Comparison of ENCODE assay signal across 29 cellular contexts in the genomic region with DNA sequence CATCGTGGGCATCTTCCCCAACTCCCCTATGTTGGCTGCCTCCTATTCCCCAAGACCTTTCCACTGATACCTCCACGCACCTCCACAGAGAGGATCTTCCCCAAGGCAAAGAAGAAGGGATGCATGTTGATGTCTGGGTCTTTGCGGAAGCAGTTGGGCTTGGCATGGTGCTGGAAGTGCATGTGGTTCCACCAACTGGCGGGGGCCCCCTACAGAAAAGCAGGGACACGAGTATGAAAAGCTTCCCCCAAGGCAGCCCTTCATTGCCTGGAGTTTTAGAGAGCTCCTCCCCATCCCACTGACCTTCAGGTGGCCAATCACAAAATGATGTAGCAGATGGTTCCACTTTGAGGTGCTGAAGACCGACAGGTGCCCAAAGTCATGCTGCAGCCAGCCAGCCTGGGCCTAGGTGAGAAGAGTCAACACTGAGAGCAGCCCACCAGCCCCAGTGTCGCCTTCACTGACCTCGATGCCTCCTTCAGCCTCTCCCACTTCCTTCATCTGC.
"Had no signal": no experiment of that assay in that cellular context is flagged by ENCODE, and none has a peak within 500 bp of the region (broad histone marks: within the 10 kb centered on the region; RNA-seq: fewer than 3 reads in every experiment).

No MANE protein-coding gene starts in this region.

- H3K4me1 ChIP-seq: tibial artery, upper lobe of right lung had no signal

- H3K36me3 Mint-ChIP-seq: naive B cell had no signal

- H3K9ac ChIP-seq: neural progenitor cell had no signal

- H3K4me2 ChIP-seq: neural progenitor cell had no signal

- ATAC-seq: left colon; left lung; lower lobe of right lung; natural killer cell; right cardiac atrium; sciatic nerve; stimulated activated effector memory CD8-positive, alpha-beta T cell treated with anti-CD3 and anti-CD28 coated beads, Interleukin-12 subunit alpha, Interleukin-12 subunit beta, amount 100 ng/mL, for 72 hours; upper lobe of right lung had no signal

- H3K4me3 Mint-ChIP-seq: immature natural killer cell; mesothelial cell of epicardium; natural killer cell; nephron progenitor cell; neural progenitor cell; stimulated activated effector memory CD8-positive, alpha-beta T cell treated with anti-CD3 and anti-CD28 coated beads, Interleukin-12 subunit alpha, Interleukin-12 subunit beta, amount 100 ng/mL, for 72 hours; stimulated activated naive CD8-positive, alpha-beta T cell treated with anti-CD3 and anti-CD28 coated beads, Interleukin-15, Interleukin-2, amounts not matched to agents 100 ng/mL and 50 ng/mL, for 24 hours had no signal

- DNase-seq: hypothalamus; immature natural killer cell; kidney; left colon; left lung; lower lobe of right lung; mesendoderm; naive B cell; natural killer cell; nephron progenitor cell; ovary; retina; stimulated activated CD4-positive, alpha-beta T cell treated with anti-CD3 and anti-CD28 coated beads, Interleukin-4, amount 100 ng/mL, for 24 hours; stimulated activated naive CD4-positive, alpha-beta T cell; tibial artery; trophoblast cell; upper lobe of right lung had no signal

- FAIRE-seq: islet of Langerhans, kidney, urothelium cell line had no signal

- H3K4me3 ChIP-seq: left lung, lower lobe of right lung, neural progenitor cell, ovary, skin epidermis, suprapubic skin, thoracic aorta, tibial artery, upper lobe of right lung had no signal

- H2AFZ ChIP-seq: neural progenitor cell had no signal

- H3K27me3 ChIP-seq: neural progenitor cell, ovary, tibial artery, upper lobe of right lung had no signal

- H3K27ac ChIP-seq: left lung, lower lobe of right lung, neural progenitor cell, ovary, skin epidermis, suprapubic skin, thoracic aorta, tibial artery, upper lobe of right lung had no signal

- H3K9me3 Mint-ChIP-seq: immature natural killer cell; mesothelial cell of epicardium; natural killer cell; stimulated activated effector memory CD8-positive, alpha-beta T cell treated with anti-CD3 and anti-CD28 coated beads, Interleukin-12 subunit alpha, Interleukin-12 subunit beta, amount 100 ng/mL, for 72 hours; stimulated activated naive CD8-positive, alpha-beta T cell treated with anti-CD3 and anti-CD28 coated beads, Interleukin-15, Interleukin-2, amounts not matched to agents 100 ng/mL and 50 ng/mL, for 24 hours had no signal

- H3K27me3 Mint-ChIP-seq: naive B cell, progenitor cell of endocrine pancreas had no signal

- H3K36me3 ChIP-seq: ovary had no signal

- H3K9me3 ChIP-seq: left lung, lower lobe of right lung, ovary, suprapubic skin, thoracic aorta, tibial artery, upper lobe of right lung had no signal

- H3K27ac Mint-ChIP-seq: immature natural killer cell; mesothelial cell of epicardium; naive B cell; natural killer cell; neural progenitor cell; progenitor cell of endocrine pancreas; stimulated activated effector memory CD8-positive, alpha-beta T cell treated with anti-CD3 and anti-CD28 coated beads, Interleukin-12 subunit alpha, Interleukin-12 subunit beta, amount 100 ng/mL, for 72 hours; stimulated activated naive CD8-positive, alpha-beta T cell treated with anti-CD3 and anti-CD28 coated beads, Interleukin-15, Interleukin-2, amounts not matched to agents 100 ng/mL and 50 ng/mL, for 24 hours had no signal
